ENCODE assay signal across 10 cellular contexts in genomic region chr5:96663608-96664007, GRCh38. TPM values are rescaled to one million over a fixed set of nuclear protein-coding genes. Genes with fewer than 3 reads are reported as not detected.
DNase-seq lines count a peak whose midpoint lies in the region; ATAC-seq, FAIRE-seq and TF ChIP-seq lines count a peak whose summit lies in the region.
"Had no signal": no experiment of that assay in that cellular context is flagged by ENCODE, and none has a peak within 500 bp of the region (broad histone marks: within the 10 kb centered on the region; RNA-seq: fewer than 3 reads in every experiment).

No MANE protein-coding gene starts in this region.

- H3K9me3 ChIP-seq in iPS-20b (ENCODE audit: insufficient read depth, low read depth, low read length), result no peaks in the 10 kb centered on the region
- H3K9me3 ChIP-seq: adrenal gland had no signal

- TF ChIP-seq POLR2A in H54 (IDR thresholded peaks at IDR 0.05; ENCODE audit: low read depth, low read length), result no peak

- peaks cover 7% of the 10 kb centered on the region; the same call in 1 of the 2 replicates for H3K4me1 ChIP-seq in iPS-20b (ENCODE audit: insufficient read depth, low read length)

- FAIRE-seq in H54 (lab: Jason Lieb, UNC), result no peak
- FAIRE-seq: A204.1 had no signal

- peaks cover 57% of the 10 kb centered on the region for H3K27me3 ChIP-seq in iPS-20b (ENCODE audit: insufficient read depth, low read length)
- H3K27me3 ChIP-seq: adrenal gland had no signal

- H3K27ac Mint-ChIP-seq in activated T-helper 2 cell treated with anti-CD3 and anti-CD28 coated beads, Interferon-gamma antibody, Interleukin-2, Interleukin-4, amounts not matched to agents 10 μg/mL and 5 μg/mL and 100 μg/mL, durations not matched to agents 14 hours and 24 hours and 36 hours, result no peak overlapping the region
- no peak overlapping the region for H3K27ac Mint-ChIP-seq in stimulated activated naive CD8-positive, alpha-beta T cell treated with anti-CD3 and anti-CD28 coated beads, Interleukin-15, amount 100 ng/mL, for 72 hours

- H3K4me3 ChIP-seq in iPS-20b (ENCODE audit: low read length), result peak overlapping the region; percentile 90

- H3K9ac ChIP-seq in iPS-20b (ENCODE audit: low read depth, low read length), result peak overlapping the region; percentile 59; the same call in 1 of the 2 replicates

- H3K4me1 Mint-ChIP-seq in activated T-helper 2 cell treated with anti-CD3 and anti-CD28 coated beads, Interferon-gamma antibody, Interleukin-2, Interleukin-4, amounts not matched to agents 10 μg/mL and 5 μg/mL and 100 μg/mL, durations not matched to agents 14 hours and 24 hours and 36 hours (ENCODE audit: low read depth), result peaks cover 62% of the 10 kb centered on the region
- H3K4me1 Mint-ChIP-seq in stimulated activated naive CD8-positive, alpha-beta T cell treated with anti-CD3 and anti-CD28 coated beads, Interleukin-15, amount 100 ng/mL, for 72 hours, result peaks cover 46% of the 10 kb centered on the region

- H3K36me3 ChIP-seq in iPS-20b (ENCODE audit: insufficient read depth, low read depth, low read length), result no peaks in the 10 kb centered on the region
- H3K36me3 ChIP-seq: adrenal gland had no signal

- intact Hi-C loops in activated T-helper 2 cell treated with anti-CD3 and anti-CD28 coated beads, Interferon-gamma antibody, Interleukin-2, Interleukin-4, amounts not matched to agents 10 μg/mL and 5 μg/mL and 100 μg/mL, durations not matched to agents 14 hours and 24 hours and 36 hours (cut with micrococcal nuclease), result loop anchor here (2.0 to 10.0 kb wide), 8 partner anchors 144 to 1016 kb away; partner anchors contain the start of genes ERAP1, GLRX, RFESD and RIOK2

- peaks cover 22% of the 10 kb centered on the region for H3K27me3 Mint-ChIP-seq in activated T-helper 2 cell treated with anti-CD3 and anti-CD28 coated beads, Interferon-gamma antibody, Interleukin-2, Interleukin-4, amounts not matched to agents 10 μg/mL and 5 μg/mL and 100 μg/mL, durations not matched to agents 14 hours and 24 hours and 36 hours (ENCODE audit: low read depth)
- H3K27me3 Mint-ChIP-seq in stimulated activated naive CD8-positive, alpha-beta T cell treated with anti-CD3 and anti-CD28 coated beads, Interleukin-15, amount 100 ng/mL, for 72 hours, result peaks cover 10% of the 10 kb centered on the region

- ATAC-seq in stimulated activated naive CD8-positive, alpha-beta T cell treated with anti-CD3 and anti-CD28 coated beads, Interleukin-15, amount 100 ng/mL, for 72 hours, result no peak
- no peak for ATAC-seq in HG02798 (IDR thresholded peaks at IDR 0.05; ENCODE audit: poor library complexity, unreplicated experiment)

- DNase-seq in NCI-H1092 treated with DMSO at 0.1 percent for 48 hours (lab: John Stamatoyannopoulos, UW) (peak; percentile 11), NCI-H1092 (lab: John Stamatoyannopoulos, UW) (no peak), DMS 273 treated with DMSO at 0.1 percent for 48 hours (lab: John Stamatoyannopoulos, UW) (no peak), H54 (ENCODE audit: insufficient read length, low spot score) (no peak)
- DNase-seq in activated T-helper 2 cell treated with anti-CD3 and anti-CD28 coated beads, Interferon-gamma antibody, Interleukin-2, Interleukin-4, amounts not matched to agents 10 μg/mL and 5 μg/mL and 100 μg/mL, durations not matched to agents 14 hours and 24 hours and 36 hours (ENCODE audit: low spot score), result no peak
- DNase-seq in stimulated activated naive CD8-positive, alpha-beta T cell treated with anti-CD3 and anti-CD28 coated beads, Interleukin-15, amount 100 ng/mL, for 72 hours, result no peak

- H3K36me3 Mint-ChIP-seq in activated T-helper 2 cell treated with anti-CD3 and anti-CD28 coated beads, Interferon-gamma antibody, Interleukin-2, Interleukin-4, amounts not matched to agents 10 μg/mL and 5 μg/mL and 100 μg/mL, durations not matched to agents 14 hours and 24 hours and 36 hours (ENCODE audit: low read depth), result peaks cover 11% of the 10 kb centered on the region

- no peak overlapping the region for H3K27ac ChIP-seq in iPS-20b (ENCODE audit: low read length)

- H3K9me3 Mint-ChIP-seq in activated T-helper 2 cell treated with anti-CD3 and anti-CD28 coated beads, Interferon-gamma antibody, Interleukin-2, Interleukin-4, amounts not matched to agents 10 μg/mL and 5 μg/mL and 100 μg/mL, durations not matched to agents 14 hours and 24 hours and 36 hours, result no peaks in the 10 kb centered on the region
- no peaks in the 10 kb centered on the region for H3K9me3 Mint-ChIP-seq in stimulated activated naive CD8-positive, alpha-beta T cell treated with anti-CD3 and anti-CD28 coated beads, Interleukin-15, amount 100 ng/mL, for 72 hours

- peak overlapping the region; percentile 90 for H3K4me3 Mint-ChIP-seq in activated T-helper 2 cell treated with anti-CD3 and anti-CD28 coated beads, Interferon-gamma antibody, Interleukin-2, Interleukin-4, amounts not matched to agents 10 μg/mL and 5 μg/mL and 100 μg/mL, durations not matched to agents 14 hours and 24 hours and 36 hours (ENCODE audit: low read depth)
- peak overlapping the region; percentile 88 to 93 for H3K4me3 Mint-ChIP-seq in stimulated activated naive CD8-positive, alpha-beta T cell treated with anti-CD3 and anti-CD28 coated beads, Interleukin-15, amount 100 ng/mL, for 72 hours

RNA-seq across cellular contexts. Expression of gene CAST, which starts 1.4 kb away (rescaled TPM):
- total RNA-seq in activated T-helper 2 cell treated with anti-CD3 and anti-CD28 coated beads, Interferon-gamma antibody, Interleukin-2, Interleukin-4, amounts not matched to agents 10 μg/mL and 5 μg/mL and 100 μg/mL, durations not matched to agents 14 hours and 24 hours and 36 hours, result 110 TPM in 2 replicates
